Comparison of ENCODE assay signal across 8 cellular contexts in the genomic region with DNA sequence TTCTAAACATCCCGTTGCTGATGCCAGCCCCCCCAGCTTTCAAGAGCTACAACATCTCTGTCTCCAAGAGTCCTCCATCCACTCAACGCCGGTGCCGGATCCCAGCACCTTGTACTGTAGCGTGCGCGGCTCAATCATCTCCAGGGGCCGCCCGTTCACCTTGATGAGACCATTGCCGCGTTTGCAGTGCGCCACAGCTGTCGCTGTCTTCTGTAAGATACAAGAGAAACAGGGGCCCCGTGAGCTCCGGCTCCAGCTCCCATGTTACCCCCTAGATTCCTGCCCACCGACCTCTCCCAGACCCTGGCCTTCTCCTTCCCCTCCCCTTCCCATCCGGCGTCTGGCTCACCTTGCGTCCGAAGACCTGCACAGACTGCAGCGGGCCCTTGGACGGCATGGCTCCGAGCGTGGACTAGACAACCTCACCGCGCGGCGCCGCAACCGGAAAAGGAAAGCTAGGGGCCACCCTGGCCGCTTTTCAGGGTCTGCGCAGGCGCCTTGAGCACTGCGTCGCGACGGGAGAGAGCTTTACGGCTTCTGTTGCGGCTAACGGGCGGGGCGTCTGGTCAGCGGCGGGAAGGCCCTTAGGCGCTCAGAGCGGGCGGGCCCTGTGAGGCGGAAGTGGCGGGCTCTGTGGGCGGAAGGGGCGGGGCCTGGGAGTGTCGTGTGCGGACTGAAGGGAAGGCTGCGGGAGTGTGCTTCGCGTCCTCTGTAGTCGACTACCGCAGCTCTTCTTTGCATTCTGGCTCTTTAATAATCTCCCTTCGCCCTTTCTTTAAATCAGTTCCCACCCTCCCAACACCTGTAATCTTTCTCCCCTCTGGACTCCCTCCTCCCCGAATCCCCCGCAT. TPM values are rescaled to one million over a fixed set of nuclear protein-coding genes. Genes with fewer than 3 reads are reported as not detected.
A peak's percentile ranks its signal among the peaks of the same experiment; 100 is the strongest.
DNase-seq lines count a peak whose midpoint lies in the region; ATAC-seq and TF ChIP-seq lines count a peak whose summit lies in the region.

A gene (minus strand): TSS at position 451 of the 851 bp plus-strand sequence. CDS start 54 bp downstream, at position 397.

- H3K4me2 ChIP-seq in PC-3 (ENCODE audit: low read length) = peak within 1 kb of the TSS; percentile 99

- H4K20me1 ChIP-seq in PC-3 (ENCODE audit: low read length) = peaks cover 21% of the 10 kb centered on the region

- H3K36me3 ChIP-seq in PC-3 (ENCODE audit: low read depth, low read length) = peaks cover 30% of the 10 kb centered on the region

- peaks cover 27% of the 10 kb centered on the region for H3F3A ChIP-seq in PC-3 (ENCODE audit: low read length, unreplicated experiment)

- no peaks in the 10 kb centered on the region for H3K9me3 ChIP-seq in PC-3 (ENCODE audit: low read length)

- H3K9ac ChIP-seq in PC-3 (ENCODE audit: low read length) = peak within 1 kb of the TSS; percentile 100

- TF ChIP-seq CTCF in PC-3 (conservative IDR thresholded peaks at IDR 0.05; ENCODE audit: low read depth, low read length) = no peak
- TF ChIP-seq CTCF in epithelial cell of esophagus (IDR thresholded peaks at IDR 0.05; ENCODE audit: insufficient read depth, low read depth, low read length, missing control alignments) = no peak

- H3K9me2 ChIP-seq in PC-3 (replicated peaks; ENCODE audit: low read length) = no peaks in the 10 kb centered on the region

- no TSS peak for BruUV-seq in PC-3 (replicated peaks; lab: Mats Ljungman, UMichigan)

- peaks cover 32% of the 10 kb centered on the region for H3K79me2 ChIP-seq in PC-3 (ENCODE audit: low read length)

- peaks cover 27% of the 10 kb centered on the region for H3K4me1 ChIP-seq in PC-3 (ENCODE audit: insufficient read depth, low read length)

- H3K27me3 ChIP-seq in PC-3 (ENCODE audit: low read length) = no peaks in the 10 kb centered on the region

- H3K27ac ChIP-seq in PC-3 (ENCODE audit: low read length) = peak within 1 kb of the TSS; percentile 100

- ATAC-seq in GM21576 (IDR thresholded peaks at IDR 0.05; ENCODE audit: unreplicated experiment) (peak; percentile 76), PC-3 (peak; percentile 87)

- 0 out of 2 replicates have a peak within 1 kb of the TSS, but pooled peaks have one; percentile 29 for H2AFZ ChIP-seq in PC-3 (ENCODE audit: low read length)

- CTCF ChIA-PET in PC-3 (lab: Charles Lee) = interaction anchor here (0.6 kb wide), 1 partner anchor 38 kb away, joined by 3 read pairs; no protein-coding TSS in a partner anchor

- intact Hi-C loops in PC-3 (cut with micrococcal nuclease) = no loop called here

- H3K4me3 ChIP-seq in Jurkat, Clone E6-1 (ENCODE audit: low read length) = peak within 1 kb of the TSS; percentile 96
- H3K4me3 ChIP-seq in PC-3 (ENCODE audit: low read length) (peak within 1 kb of the TSS; percentile 95), epithelial cell of esophagus (ENCODE audit: low read length) (peak within 1 kb of the TSS; percentile 99)

- POLR2A ChIA-PET in PC-3 (lab: Charles Lee; ENCODE audit: unreplicated experiment) = interaction anchor here (0.6 to 1.0 kb wide), 11 partner anchors 10 to 1131 kb away, joined by 3 to 6 read pairs (median 4); a partner anchor contains a TSS

- DNase-seq in DMS114 treated with DMSO at 0.1 percent for 48 hours (lab: John Stamatoyannopoulos, UW; ENCODE audit: unreplicated experiment) (peak; percentile 98), PC-3 (peak; percentile 95), activated T-cell treated with anti-CD3 and anti-CD28 coated beads for 4 hours (peak; percentile 99), epithelial cell of esophagus (ENCODE audit: low read depth) (peak; percentile 98), mucosa of gallbladder (ENCODE audit: low spot score) (peak; percentile 98)
- DNase-seq in Jurkat, Clone E6-1 (ENCODE audit: low read depth, low spot score) = peak; percentile 95
- peak; percentile 99 for DNase-seq in stimulated activated CD8-positive, alpha-beta memory T cell treated with anti-CD3 and anti-CD28 coated beads, Interleukin-4, amount 100 ng/mL, for 24 hours (ENCODE audit: low read depth)

RNA-seq across cellular contexts. Expression of the gene that starts here (rescaled TPM):
- polyA plus RNA-seq in Jurkat, Clone E6-1 (2012; ENCODE audit: insufficient read depth, insufficient read length) = 2,430 TPM
- total RNA-seq in PC-3 (2014; rRNA removed) (294 and 418 TPM in 2 replicates), mucosa of gallbladder (1,378 TPM)

Comparison
In these comparisons a context has a peak if more than half of its experiments do, and no peak if none do; other contexts are left out.
1. Peak in every context shown above with its lines: DNase-seq, ATAC-seq, H3K4me3 ChIP-seq and H3K27ac ChIP-seq.